Comparison of ENCODE assay signal across 12 cellular contexts in genomic region chr11:1889941-1890855, GRCh38. TPM values are rescaled to one million over a fixed set of nuclear protein-coding genes. Genes with fewer than 3 reads are reported as not detected.
A peak's percentile ranks its signal among the peaks of the same experiment; 100 is the strongest.
DNase-seq lines count a peak whose midpoint lies in the region; ATAC-seq, FAIRE-seq and TF ChIP-seq lines count a peak whose summit lies in the region.
"Had no signal": no experiment of that assay in that cellular context is flagged by ENCODE, and none has a peak within 500 bp of the region (broad histone marks: within the 10 kb centered on the region; RNA-seq: fewer than 3 reads in every experiment).

No MANE protein-coding gene starts in this region.

- peak overlapping the region; percentile 81 for H3K4me3 Mint-ChIP-seq in activated naive CD8-positive, alpha-beta T cell treated with anti-CD3 and anti-CD28 coated beads for 36 hours

- peaks cover 40 to 56% (median 51%) of the 10 kb centered on the region in 10 experiments for H3K4me1 ChIP-seq in BLaER1 treated with 17β-estradiol and CSF1 and Interleukin-3, amounts not matched to agents 10 nM and 100 nM
- H3K4me1 ChIP-seq in trophoblast cell (ENCODE audit: control insufficient read depth in 1 of 2, insufficient read depth in 2 of 2, low read length in 2 of 2), result no peaks in the 10 kb centered on the region

- H3K27me3 ChIP-seq in BLaER1 treated with 17β-estradiol and CSF1 and Interleukin-3, amounts not matched to agents 10 nM and 100 nM, result peaks cover 0 to 6% (median 0%) of the 10 kb centered on the region in 11 experiments; a peak in 3 of 22 replicates
- no peaks in the 10 kb centered on the region for H3K27me3 ChIP-seq in trophoblast cell (ENCODE audit: insufficient read depth, low read length)

- H3K9ac ChIP-seq in BLaER1 treated with 17β-estradiol and CSF1 and Interleukin-3, amounts not matched to agents 10 nM and 100 nM, result peak overlapping the region; percentile 64 to 81 (median 79); a peak in 21 of 22 replicates
- no peak overlapping the region for H3K9ac ChIP-seq in trophoblast cell (ENCODE audit: low read length)

- no peaks in the 10 kb centered on the region for H4K20me1 ChIP-seq in BLaER1 treated with 17β-estradiol and CSF1 and Interleukin-3, amounts not matched to agents 10 nM and 100 nM

- no peaks in the 10 kb centered on the region for H3K9me3 Mint-ChIP-seq in activated naive CD8-positive, alpha-beta T cell treated with anti-CD3 and anti-CD28 coated beads for 36 hours

- no peak overlapping the region for H3K14ac ChIP-seq in trophoblast cell (ENCODE audit: low read length)

- H3K79me2 ChIP-seq in trophoblast cell (ENCODE audit: control insufficient read depth, insufficient read depth, low read length, poor library complexity), result no peaks in the 10 kb centered on the region

- H3K27ac Mint-ChIP-seq in activated naive CD8-positive, alpha-beta T cell treated with anti-CD3 and anti-CD28 coated beads for 36 hours, result peak overlapping the region; percentile 82

- no CpG with 5 or more reads among the region's 33 CpGs for whole genome bisulfite sequencing in trophoblast cell (ENCODE audit: extremely low coverage, insufficient coverage, insufficient read length)

- peak; percentile 31 for DNase-seq in GM12892 (ENCODE audit: insufficient read length)
- peak; percentile 54 for DNase-seq in activated naive CD8-positive, alpha-beta T cell treated with anti-CD3 and anti-CD28 coated beads for 36 hours
- DNase-seq in trophoblast cell, result no peak
- DNase-seq in NCI-H2196 treated with DMSO at 0.1 percent for 48 hours (lab: John Stamatoyannopoulos, UW; ENCODE audit: unreplicated experiment), result no peak
- DNase-seq in NCI-H1105 (lab: John Stamatoyannopoulos, UW), result no peak
- DNase-seq: nucleus accumbens, tibial artery had no signal

- H3K36me3 Mint-ChIP-seq in activated naive CD8-positive, alpha-beta T cell treated with anti-CD3 and anti-CD28 coated beads for 36 hours, result peaks cover 21% of the 10 kb centered on the region

- H4K12ac ChIP-seq in trophoblast cell (ENCODE audit: low read depth, low read length), result no peak overlapping the region

- peak; percentile 19 for TF ChIP-seq POLR2A in GM12892 (IDR thresholded peaks at IDR 0.05; ENCODE audit: low read depth, low read length)

- peaks cover 22% of the 10 kb centered on the region for H3K4me1 Mint-ChIP-seq in activated naive CD8-positive, alpha-beta T cell treated with anti-CD3 and anti-CD28 coated beads for 36 hours

- H3K4me3 ChIP-seq in BLaER1 treated with 17β-estradiol and CSF1 and Interleukin-3, amounts not matched to agents 10 nM and 100 nM, result peak overlapping the region in 8 of 10 experiments; percentile 51 to 69 (median 58); a peak in 16 of 20 replicates
- H3K4me3 ChIP-seq in trophoblast cell (ENCODE audit: low read depth, low read length), result no peak overlapping the region
- H3K4me3 ChIP-seq: tibial artery had no signal

- no peak for FAIRE-seq in GM12892 (lab: Jason Lieb, UNC)
- FAIRE-seq: keratinocyte had no signal

- no peak overlapping the region for H4K8ac ChIP-seq in trophoblast cell (ENCODE audit: low read depth, low read length)

- H3K27me3 Mint-ChIP-seq in activated naive CD8-positive, alpha-beta T cell treated with anti-CD3 and anti-CD28 coated beads for 36 hours, result no peaks in the 10 kb centered on the region

- no peaks in the 10 kb centered on the region for H3K9me3 ChIP-seq in BLaER1 treated with 17β-estradiol and CSF1 and Interleukin-3, amounts not matched to agents 10 nM and 100 nM (replicated peaks in 1 of 11)
- peaks cover 5% of the 10 kb centered on the region for H3K9me3 ChIP-seq in trophoblast cell (ENCODE audit: insufficient read depth, low read depth, low read length)
- H3K9me3 ChIP-seq: tibial artery had no signal

- no peak overlapping the region for H3K23ac ChIP-seq in trophoblast cell (ENCODE audit: low read length)

- ATAC-seq in GM19351 (IDR thresholded peaks at IDR 0.05; ENCODE audit: unreplicated experiment) (no peak), HG02870 (IDR thresholded peaks at IDR 0.05; ENCODE audit: unreplicated experiment) (no peak)

- H4K91ac ChIP-seq in trophoblast cell (ENCODE audit: low read depth, low read length), result no peak overlapping the region

- H3K79me1 ChIP-seq in trophoblast cell (ENCODE audit: low read length), result no peaks in the 10 kb centered on the region

- peaks cover 0 to 9% (median 0%) of the 10 kb centered on the region in 11 experiments; a peak in 4 of 22 replicates for H3K36me3 ChIP-seq in BLaER1 treated with 17β-estradiol and CSF1 and Interleukin-3, amounts not matched to agents 10 nM and 100 nM
- no peaks in the 10 kb centered on the region for H3K36me3 ChIP-seq in trophoblast cell (ENCODE audit: control insufficient read depth in 1 of 2, insufficient read depth in 2 of 2, low read length in 2 of 2)

- no peak overlapping the region for H2BK12ac ChIP-seq in trophoblast cell (ENCODE audit: low read length)

- H3K27ac ChIP-seq in BLaER1 treated with 17β-estradiol and CSF1 and Interleukin-3, amounts not matched to agents 10 nM and 100 nM, result peak overlapping the region in 10 of 11 experiments; percentile 45 to 87 (median 81); a peak in 20 of 22 replicates
- H3K27ac ChIP-seq in trophoblast cell (ENCODE audit: low read depth, low read length), result no peak overlapping the region
- H3K27ac ChIP-seq: tibial artery had no signal

- peak overlapping the region; percentile 77 to 100 (median 99) for H3K4me2 ChIP-seq in BLaER1 treated with 17β-estradiol and CSF1 and Interleukin-3, amounts not matched to agents 10 nM and 100 nM
- no peak overlapping the region for H3K4me2 ChIP-seq in trophoblast cell (ENCODE audit: low read length)

- no peak overlapping the region for H2BK120ac ChIP-seq in trophoblast cell (ENCODE audit: insufficient read depth, low read length, poor library complexity)

- no peak overlapping the region for H3K4ac ChIP-seq in trophoblast cell (ENCODE audit: low read depth, low read length)

- no peak overlapping the region for H2AFZ ChIP-seq in trophoblast cell (ENCODE audit: insufficient read depth, low read length, poor library complexity)

- peak overlapping the region; percentile 9 for H2AK5ac ChIP-seq in trophoblast cell (ENCODE audit: low read length)

- no peak overlapping the region for H3K18ac ChIP-seq in trophoblast cell (ENCODE audit: low read length)

- H2BK5ac ChIP-seq in trophoblast cell (ENCODE audit: low read depth, low read length, poor library complexity), result no peak overlapping the region

RNA-seq across cellular contexts. Expression of gene PRR33, which starts 1.5 kb away (rescaled TPM):
- 2.0 TPM for polyA plus RNA-seq in GM12892 (2012; ENCODE audit: missing spikeins)
- total RNA-seq in activated naive CD8-positive, alpha-beta T cell treated with anti-CD3 and anti-CD28 coated beads for 36 hours, result under 1 TPM; 0.20 to 0.31 TPM
- not detected in 2 replicates for polyA plus RNA-seq in trophoblast cell (2013)
- total RNA-seq: T-helper 1 cell treated with Interleukin-12 subunit alpha and Interleukin-12 subunit beta and Interleukin-4 antibody, amounts not matched to agents 30 ng/mL and 1 ng/mL, for 36 hours had no signal
- polyA plus RNA-seq: keratinocyte had no signal

RNA-seq across cellular contexts. Expression of gene TNNT3, which starts 29.3 kb away (rescaled TPM):
- polyA plus RNA-seq in GM12892 (2012; ENCODE audit: missing spikeins), result 0.74 TPM
- total RNA-seq in activated naive CD8-positive, alpha-beta T cell treated with anti-CD3 and anti-CD28 coated beads for 36 hours, result under 1 TPM; 0.50 to 0.54 TPM
- polyA plus RNA-seq in trophoblast cell (2013), result 4.2 and 4.5 TPM in 2 replicates

RNA-seq across cellular contexts. Expression of gene LSP1, which starts 37.3 kb away (rescaled TPM):
- 302 TPM for polyA plus RNA-seq in GM12892 (2012; ENCODE audit: missing spikeins)
- total RNA-seq in activated naive CD8-positive, alpha-beta T cell treated with anti-CD3 and anti-CD28 coated beads for 36 hours, result 100 to 1,000 TPM; 147 to 148 TPM
- 0.67 and 0.68 TPM in 2 replicates for polyA plus RNA-seq in trophoblast cell (2013)

RNA-seq across cellular contexts. Expression of gene TNNI2, which starts 51.4 kb away (rescaled TPM):
- 0.76 TPM for polyA plus RNA-seq in GM12892 (2012; ENCODE audit: missing spikeins)
- total RNA-seq in activated naive CD8-positive, alpha-beta T cell treated with anti-CD3 and anti-CD28 coated beads for 36 hours, result under 1 TPM in 1 of 2 experiments, not detected in 1; 0.31 TPM
- 1.1 and 1.7 TPM in 2 replicates for polyA plus RNA-seq in trophoblast cell (2013)
- total RNA-seq: T-helper 1 cell treated with Interleukin-12 subunit alpha and Interleukin-12 subunit beta and Interleukin-4 antibody, amounts not matched to agents 30 ng/mL and 1 ng/mL, for 36 hours had no signal

RNA-seq across cellular contexts. Expression of gene SYT8, which starts 55.4 kb away (rescaled TPM):
- 0.38 TPM for polyA plus RNA-seq in GM12892 (2012; ENCODE audit: missing spikeins)
- total RNA-seq in activated naive CD8-positive, alpha-beta T cell treated with anti-CD3 and anti-CD28 coated beads for 36 hours, result not detected
- polyA plus RNA-seq in trophoblast cell (2013), result 1.1 and 1.4 TPM in 2 replicates
- total RNA-seq: T-helper 1 cell treated with Interleukin-12 subunit alpha and Interleukin-12 subunit beta and Interleukin-4 antibody, amounts not matched to agents 30 ng/mL and 1 ng/mL, for 36 hours had no signal

Comparison
In these comparisons a context has a peak if more than half of its experiments do, and no peak if none do; other contexts are left out.
1. DNase-seq: peak in GM12892 (single experiment) and activated naive CD8-positive, alpha-beta T cell treated with anti-CD3 and anti-CD28 coated beads for 36 hours (single experiment); none in trophoblast cell (0 of 2), NCI-H2196 treated with DMSO at 0.1 percent for 48 hours (single experiment) and NCI-H1105 (single experiment).